ENCODE assay signal across 1 cellular context in the genomic region with DNA sequence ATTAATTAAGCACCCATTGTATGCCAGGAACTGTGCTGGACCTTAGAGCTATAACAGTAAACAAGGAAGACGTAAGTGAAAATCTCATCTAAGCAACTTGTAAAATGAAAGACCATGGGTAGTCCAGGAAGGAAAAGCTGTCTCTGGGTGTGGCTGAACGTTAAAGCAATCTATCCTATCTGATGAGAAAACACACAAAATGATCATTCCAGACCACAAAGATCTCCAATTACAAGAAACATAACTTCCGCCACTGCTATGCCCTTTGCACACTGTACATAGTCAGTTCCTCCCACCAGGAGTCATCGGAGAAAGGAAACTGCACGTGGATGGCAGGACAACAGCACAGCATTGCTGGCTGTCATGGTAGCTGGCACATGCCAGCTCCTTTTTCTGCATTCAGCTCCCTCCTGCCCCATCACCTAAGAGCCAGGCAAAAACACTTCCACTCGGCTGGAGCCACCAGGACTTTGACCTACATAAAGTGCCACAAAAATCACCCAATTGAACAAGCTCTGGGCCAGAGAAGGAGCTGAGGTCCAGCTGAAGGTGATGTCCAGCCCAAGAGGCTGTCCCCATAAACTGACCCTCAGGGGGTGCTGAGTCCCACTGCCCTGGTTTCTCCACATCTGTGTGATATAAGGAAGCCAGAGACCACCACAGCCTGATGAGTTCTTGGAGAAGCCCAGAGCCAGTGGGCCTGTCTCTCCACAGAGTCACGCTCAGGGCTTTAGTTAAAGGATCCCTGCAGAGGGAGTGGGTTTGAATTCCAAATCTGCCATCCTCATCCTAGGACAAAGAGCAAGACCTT.
A peak's percentile ranks its signal among the peaks of the same experiment; 100 is the strongest.
TF ChIP-seq lines count a peak whose summit lies in the region.

No MANE protein-coding gene starts in this region.

TF ChIP-seq in HepG2, 621 proteins besides CTCF, POLR2A, EP300 and RAD21 (continued from another document and continues in another):
- TF ChIP-seq, protein P1, sequence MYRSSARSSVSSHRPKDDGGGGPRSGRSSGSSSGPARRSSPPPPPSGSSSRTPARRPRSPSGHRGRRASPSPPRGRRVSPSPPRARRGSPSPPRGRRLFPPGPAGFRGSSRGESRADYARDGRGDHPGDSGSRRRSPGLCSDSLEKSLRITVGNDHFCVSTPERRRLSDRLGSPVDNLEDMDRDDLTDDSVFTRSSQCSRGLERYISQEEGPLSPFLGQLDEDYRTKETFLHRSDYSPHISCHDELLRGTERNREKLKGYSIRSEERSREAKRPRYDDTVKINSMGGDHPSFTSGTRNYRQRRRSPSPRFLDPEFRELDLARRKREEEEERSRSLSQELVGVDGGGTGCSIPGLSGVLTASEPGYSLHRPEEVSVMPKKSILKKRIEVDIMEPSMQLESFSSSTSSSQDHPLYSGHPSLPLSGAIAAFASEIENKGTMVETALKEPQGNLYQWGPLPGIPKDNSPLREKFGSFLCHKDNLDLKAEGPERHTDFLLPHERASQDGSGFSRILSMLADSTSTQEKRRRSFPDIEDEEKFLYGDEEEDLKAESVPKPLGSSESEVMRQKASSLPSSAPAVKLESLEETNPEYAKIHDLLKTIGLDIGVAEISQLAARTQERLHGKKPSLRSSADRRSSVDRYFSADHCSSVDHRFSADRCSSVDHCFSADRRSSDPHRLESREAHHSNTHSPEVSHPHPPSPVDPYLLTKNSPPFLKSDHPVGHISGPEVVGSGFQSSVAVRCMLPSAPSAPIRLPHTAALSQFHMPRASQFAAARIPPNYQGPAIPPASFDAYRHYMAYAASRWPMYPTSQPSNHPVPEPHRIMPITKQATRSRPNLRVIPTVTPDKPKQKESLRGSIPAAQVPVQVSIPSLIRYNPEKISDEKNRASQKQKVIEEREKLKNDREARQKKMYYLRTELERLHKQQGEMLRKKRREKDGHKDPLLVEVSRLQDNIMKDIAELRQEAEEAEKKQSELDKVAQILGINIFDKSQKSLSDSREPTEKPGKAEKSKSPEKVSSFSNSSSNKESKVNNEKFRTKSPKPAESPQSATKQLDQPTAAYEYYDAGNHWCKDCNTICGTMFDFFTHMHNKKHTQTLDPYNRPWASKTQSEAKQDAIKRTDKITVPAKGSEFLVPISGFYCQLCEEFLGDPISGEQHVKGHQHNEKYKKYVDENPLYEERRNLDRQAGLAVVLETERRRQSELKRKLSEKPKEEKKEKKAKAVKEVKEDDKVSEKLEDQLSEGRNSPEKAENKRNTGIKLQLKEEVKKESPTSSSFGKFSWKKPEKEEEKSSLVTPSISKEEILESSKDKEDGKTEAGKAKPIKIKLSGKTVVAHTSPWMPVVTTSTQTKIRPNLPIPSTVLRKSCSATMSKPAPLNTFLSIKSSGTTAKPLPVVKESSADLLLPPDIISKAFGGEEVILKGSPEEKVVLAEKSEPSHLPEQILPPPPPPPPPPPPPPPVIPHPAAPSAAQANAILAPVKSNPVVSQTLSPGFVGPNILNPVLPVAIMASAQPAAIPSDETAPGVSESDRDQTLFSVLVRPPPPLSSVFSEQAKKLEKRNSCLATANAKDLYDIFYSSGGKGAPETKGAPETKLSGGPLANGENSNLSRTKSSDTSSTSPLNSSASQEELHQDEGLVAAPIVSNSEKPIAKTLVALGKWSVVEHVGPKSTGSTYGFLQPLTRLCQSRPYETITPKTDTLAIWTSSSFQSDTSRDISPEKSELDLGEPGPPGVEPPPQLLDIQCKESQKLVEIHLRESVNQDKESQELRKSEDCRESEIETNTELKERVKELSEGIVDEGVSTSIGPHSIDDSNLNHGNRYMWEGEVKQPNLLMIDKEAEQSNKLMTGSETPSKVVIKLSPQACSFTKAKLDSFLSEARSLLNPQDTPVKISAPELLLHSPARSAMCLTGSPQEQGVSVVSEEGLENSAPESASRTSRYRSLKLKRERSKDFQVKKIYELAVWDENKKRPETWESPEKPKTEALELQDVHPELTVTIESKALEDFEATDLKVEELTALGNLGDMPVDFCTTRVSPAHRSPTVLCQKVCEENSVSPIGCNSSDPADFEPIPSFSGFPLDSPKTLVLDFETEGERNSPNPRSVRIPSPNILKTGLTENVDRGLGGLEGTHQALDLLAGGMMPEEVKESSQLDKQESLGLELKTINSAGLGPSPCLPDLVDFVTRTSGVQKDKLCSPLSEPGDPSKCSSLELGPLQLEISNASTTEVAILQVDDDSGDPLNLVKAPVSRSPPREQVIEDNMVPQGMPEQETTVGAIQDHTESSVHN (CRISPR knock-in tag; IDR thresholded peaks at IDR 0.05), result peak; percentile 79; the same call in 1 of the 2 replicates
- TF ChIP-seq ZMYM3 (CRISPR knock-in tag; IDR thresholded peaks at IDR 0.05), result no peak
- peak; percentile 52; the same call in 1 of the 2 replicates for TF ChIP-seq TCF7 (IDR thresholded peaks at IDR 0.05; ENCODE audit: low read depth)
- TF ChIP-seq PREB (CRISPR knock-in tag; IDR thresholded peaks at IDR 0.05), result no peak
- TF ChIP-seq ZNF569 (CRISPR knock-in tag; IDR thresholded peaks at IDR 0.05; ENCODE audit: borderline replicate concordance), result peak; percentile 88; the same call in 1 of the 2 replicates
- TF ChIP-seq HNF4G (IDR thresholded peaks at IDR 0.05; ENCODE audit: borderline replicate concordance, low read depth, low read length), result peak; percentile 87; the same call in 1 of the 2 replicates
- peak; percentile 81; the same call in 1 of the 2 replicates for TF ChIP-seq HNF4G (CRISPR knock-in tag; IDR thresholded peaks at IDR 0.05; ENCODE audit: borderline replicate concordance, low read depth)
- TF ChIP-seq ZNF792 (CRISPR knock-in tag; IDR thresholded peaks at IDR 0.05), result peak; percentile 63; the same call in 1 of the 2 replicates
- TF ChIP-seq KAT8 (CRISPR knock-in tag; IDR thresholded peaks at IDR 0.05), result peak; percentile 60; the same call in 1 of the 2 replicates
- TF ChIP-seq NFKB2 (CRISPR knock-in tag; IDR thresholded peaks at IDR 0.05; ENCODE audit: borderline replicate concordance), result peak; percentile 65; the same call in 1 of the 2 replicates
- peak; percentile 63; the same call in 1 of the 2 replicates for TF ChIP-seq SRY (CRISPR knock-in tag; IDR thresholded peaks at IDR 0.05)
- 0 out of 2 replicates have a peak, but pooled peaks have one; percentile 26 for TF ChIP-seq PITX1 (CRISPR knock-in tag; IDR thresholded peaks at IDR 0.05)
- TF ChIP-seq ARNT2 (CRISPR knock-in tag; IDR thresholded peaks at IDR 0.05; ENCODE audit: low read depth), result peak; percentile 78
- no peak for TF ChIP-seq MAFG (CRISPR knock-in tag; IDR thresholded peaks at IDR 0.05)
- TF ChIP-seq ZNF234 (CRISPR knock-in tag; conservative IDR thresholded peaks at IDR 0.05), result no peak
- peak; percentile 21; the same call in 1 of the 2 replicates for TF ChIP-seq KMT2B (CRISPR knock-in tag; IDR thresholded peaks at IDR 0.05)
- TF ChIP-seq MIER2 (CRISPR knock-in tag; IDR thresholded peaks at IDR 0.05), result peak; percentile 66
- peak; percentile 63; the same call in 1 of the 2 replicates for TF ChIP-seq JUND (CRISPR knock-in tag; IDR thresholded peaks at IDR 0.05)
- TF ChIP-seq NCOA2 (CRISPR knock-in tag; IDR thresholded peaks at IDR 0.05), result peak; percentile 82
- TF ChIP-seq ELK4 (CRISPR knock-in tag; IDR thresholded peaks at IDR 0.05; ENCODE audit: borderline replicate concordance), result no peak
- no peak for TF ChIP-seq CCAR2 (optimal IDR thresholded peaks at IDR 0.05; ENCODE audit: low read depth, low read length)
- TF ChIP-seq CREB1 (IDR thresholded peaks at IDR 0.05), result no peak
- TF ChIP-seq CREB1 (CRISPR knock-in tag; IDR thresholded peaks at IDR 0.05), result no peak
- 0 out of 2 replicates have a peak, but pooled peaks have one; percentile 29 for TF ChIP-seq AHR (CRISPR knock-in tag; IDR thresholded peaks at IDR 0.05)
- TF ChIP-seq ZNF501 (CRISPR knock-in tag; IDR thresholded peaks at IDR 0.05), result 0 out of 2 replicates have a peak, but pooled peaks have one; percentile 16
- peak; percentile 93 for TF ChIP-seq SP5 (CRISPR knock-in tag; IDR thresholded peaks at IDR 0.05; ENCODE audit: borderline replicate concordance, low read depth)
- TF ChIP-seq YEATS4 (CRISPR knock-in tag; IDR thresholded peaks at IDR 0.05; ENCODE audit: borderline replicate concordance), result peak; percentile 76
- TF ChIP-seq, protein P2, sequence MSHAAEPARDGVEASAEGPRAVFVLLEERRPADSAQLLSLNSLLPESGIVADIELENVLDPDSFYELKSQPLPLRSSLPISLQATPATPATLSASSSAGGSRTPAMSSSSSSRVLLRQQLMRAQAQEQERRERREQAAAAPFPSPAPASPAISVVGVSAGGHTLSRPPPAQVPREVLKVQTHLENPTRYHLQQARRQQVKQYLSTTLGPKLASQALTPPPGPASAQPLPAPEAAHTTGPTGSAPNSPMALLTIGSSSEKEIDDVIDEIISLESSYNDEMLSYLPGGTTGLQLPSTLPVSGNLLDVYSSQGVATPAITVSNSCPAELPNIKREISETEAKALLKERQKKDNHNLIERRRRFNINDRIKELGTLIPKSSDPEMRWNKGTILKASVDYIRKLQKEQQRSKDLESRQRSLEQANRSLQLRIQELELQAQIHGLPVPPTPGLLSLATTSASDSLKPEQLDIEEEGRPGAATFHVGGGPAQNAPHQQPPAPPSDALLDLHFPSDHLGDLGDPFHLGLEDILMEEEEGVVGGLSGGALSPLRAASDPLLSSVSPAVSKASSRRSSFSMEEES (CRISPR knock-in tag; IDR thresholded peaks at IDR 0.05), result peak; percentile 87
- TF ChIP-seq ZFP90 (CRISPR knock-in tag; IDR thresholded peaks at IDR 0.05; ENCODE audit: borderline replicate concordance), result peak; percentile 84
- peak; percentile 33 for TF ChIP-seq STAG1 (CRISPR knock-in tag; IDR thresholded peaks at IDR 0.05)
- TF ChIP-seq MXD1 (CRISPR knock-in tag; IDR thresholded peaks at IDR 0.05), result peak; percentile 59; the same call in 1 of the 2 replicates
- no peak for TF ChIP-seq HMG20B (CRISPR knock-in tag; conservative IDR thresholded peaks at IDR 0.05)
- TF ChIP-seq, protein P3, sequence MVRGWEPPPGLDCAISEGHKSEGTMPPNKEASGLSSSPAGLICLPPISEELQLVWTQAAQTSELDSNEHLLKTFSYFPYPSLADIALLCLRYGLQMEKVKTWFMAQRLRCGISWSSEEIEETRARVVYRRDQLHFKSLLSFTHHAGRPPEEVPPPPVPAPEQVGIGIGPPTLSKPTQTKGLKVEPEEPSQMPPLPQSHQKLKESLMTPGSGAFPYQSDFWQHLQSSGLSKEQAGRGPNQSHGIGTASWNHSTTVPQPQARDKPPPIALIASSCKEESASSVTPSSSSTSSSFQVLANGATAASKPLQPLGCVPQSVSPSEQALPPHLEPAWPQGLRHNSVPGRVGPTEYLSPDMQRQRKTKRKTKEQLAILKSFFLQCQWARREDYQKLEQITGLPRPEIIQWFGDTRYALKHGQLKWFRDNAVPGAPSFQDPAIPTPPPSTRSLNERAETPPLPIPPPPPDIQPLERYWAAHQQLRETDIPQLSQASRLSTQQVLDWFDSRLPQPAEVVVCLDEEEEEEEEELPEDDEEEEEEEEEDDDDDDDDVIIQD (CRISPR knock-in tag; IDR thresholded peaks at IDR 0.05; ENCODE audit: low read depth), result peak; percentile 90; the same call in 1 of the 2 replicates
- TF ChIP-seq, protein P4, sequence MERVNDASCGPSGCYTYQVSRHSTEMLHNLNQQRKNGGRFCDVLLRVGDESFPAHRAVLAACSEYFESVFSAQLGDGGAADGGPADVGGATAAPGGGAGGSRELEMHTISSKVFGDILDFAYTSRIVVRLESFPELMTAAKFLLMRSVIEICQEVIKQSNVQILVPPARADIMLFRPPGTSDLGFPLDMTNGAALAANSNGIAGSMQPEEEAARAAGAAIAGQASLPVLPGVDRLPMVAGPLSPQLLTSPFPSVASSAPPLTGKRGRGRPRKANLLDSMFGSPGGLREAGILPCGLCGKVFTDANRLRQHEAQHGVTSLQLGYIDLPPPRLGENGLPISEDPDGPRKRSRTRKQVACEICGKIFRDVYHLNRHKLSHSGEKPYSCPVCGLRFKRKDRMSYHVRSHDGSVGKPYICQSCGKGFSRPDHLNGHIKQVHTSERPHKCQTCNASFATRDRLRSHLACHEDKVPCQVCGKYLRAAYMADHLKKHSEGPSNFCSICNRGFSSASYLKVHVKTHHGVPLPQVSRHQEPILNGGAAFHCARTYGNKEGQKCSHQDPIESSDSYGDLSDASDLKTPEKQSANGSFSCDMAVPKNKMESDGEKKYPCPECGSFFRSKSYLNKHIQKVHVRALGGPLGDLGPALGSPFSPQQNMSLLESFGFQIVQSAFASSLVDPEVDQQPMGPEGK (CRISPR knock-in tag; IDR thresholded peaks at IDR 0.05), result peak; percentile 52
- no peak for TF ChIP-seq NONO (IDR thresholded peaks at IDR 0.05)
- TF ChIP-seq NONO (CRISPR knock-in tag; conservative IDR thresholded peaks at IDR 0.05), result peak; percentile 83
- TF ChIP-seq ZNF350 (CRISPR knock-in tag; IDR thresholded peaks at IDR 0.05; ENCODE audit: borderline replicate concordance, low read depth), result peak; percentile 66
- TF ChIP-seq HOXA9 (CRISPR knock-in tag; IDR thresholded peaks at IDR 0.05; ENCODE audit: borderline replicate concordance), result peak; percentile 60; the same call in 1 of the 2 replicates
- peak; percentile 85 for TF ChIP-seq SOX13 (IDR thresholded peaks at IDR 0.05)
- TF ChIP-seq SOX13 (CRISPR knock-in tag; conservative IDR thresholded peaks at IDR 0.05 in 1 of 2, IDR thresholded peaks at IDR 0.05 in 1 of 2), result peak in 1 of 2 experiments; percentile 91; a peak in 2 of 4 replicates
- no peak for TF ChIP-seq KMT2A (CRISPR knock-in tag; IDR thresholded peaks at IDR 0.05)
- peak; percentile 78 for TF ChIP-seq TFDP2 (CRISPR knock-in tag; IDR thresholded peaks at IDR 0.05)
- peak; percentile 86; the same call in 1 of the 2 replicates for TF ChIP-seq HOXD1 (CRISPR knock-in tag; IDR thresholded peaks at IDR 0.05)
